ENCODE assay signal across 28 cellular contexts in genomic region chr12:75135021-75135420, GRCh38.
"Had no signal": no experiment of that assay in that cellular context is flagged by ENCODE, and none has a peak within 500 bp of the region (broad histone marks: within the 10 kb centered on the region; RNA-seq: fewer than 3 reads in every experiment).

No MANE protein-coding gene starts in this region.

- H3K9me3 Mint-ChIP-seq: activated CD4-positive, alpha-beta memory T cell treated with anti-CD3 and anti-CD28 coated beads, Interleukin-2, amount 10 ng/mL, durations not matched to agents 7 days and 5 days; activated naive CD4-positive, alpha-beta T cell treated with anti-CD3 and anti-CD28 coated beads, Interleukin-2, amount 10 ng/mL, durations not matched to agents 7 days and 5 days; activated naive CD8-positive, alpha-beta T cell treated with anti-CD3 and anti-CD28 coated beads, Interleukin-2, amount 50 U/mL, for 24 hours; brain had no signal

- H3K4me1 Mint-ChIP-seq: activated CD4-positive, alpha-beta memory T cell treated with anti-CD3 and anti-CD28 coated beads, Interleukin-2, amount 10 ng/mL, durations not matched to agents 7 days and 5 days; activated CD8-positive, alpha-beta memory T cell treated with anti-CD3 and anti-CD28 coated beads, Interleukin-2, amount 10 ng/mL, durations not matched to agents 7 days and 5 days; activated naive CD4-positive, alpha-beta T cell treated with anti-CD3 and anti-CD28 coated beads, Interleukin-2, amount 10 ng/mL, durations not matched to agents 7 days and 5 days; activated naive CD8-positive, alpha-beta T cell treated with anti-CD3 and anti-CD28 coated beads, Interleukin-2, amount 50 U/mL, for 24 hours had no signal

- H3K27me3 Mint-ChIP-seq: activated CD4-positive, alpha-beta memory T cell treated with anti-CD3 and anti-CD28 coated beads, Interleukin-2, amount 10 ng/mL, durations not matched to agents 7 days and 5 days; activated CD8-positive, alpha-beta memory T cell treated with anti-CD3 and anti-CD28 coated beads, Interleukin-2, amount 10 ng/mL, durations not matched to agents 7 days and 5 days; activated naive CD4-positive, alpha-beta T cell treated with anti-CD3 and anti-CD28 coated beads, Interleukin-2, amount 10 ng/mL, durations not matched to agents 7 days and 5 days; brain had no signal

- H3K27ac Mint-ChIP-seq: activated CD4-positive, alpha-beta memory T cell treated with anti-CD3 and anti-CD28 coated beads, Interleukin-2, amount 10 ng/mL, durations not matched to agents 7 days and 5 days; activated CD8-positive, alpha-beta memory T cell treated with anti-CD3 and anti-CD28 coated beads, Interleukin-2, amount 10 ng/mL, durations not matched to agents 7 days and 5 days; activated naive CD4-positive, alpha-beta T cell treated with anti-CD3 and anti-CD28 coated beads, Interleukin-2, amount 10 ng/mL, durations not matched to agents 7 days and 5 days; activated naive CD8-positive, alpha-beta T cell; activated naive CD8-positive, alpha-beta T cell treated with anti-CD3 and anti-CD28 coated beads, Interleukin-2, amount 50 U/mL, for 24 hours; brain had no signal

- DNase-seq: activated CD4-positive, alpha-beta memory T cell treated with anti-CD3 and anti-CD28 coated beads, Interleukin-2, amount 10 ng/mL, durations not matched to agents 7 days and 5 days; activated CD4-positive, alpha-beta T cell treated with anti-CD3 and anti-CD28 coated beads for 1 hour; activated CD4-positive, alpha-beta T cell treated with anti-CD3 and anti-CD28 coated beads for 48 hours; activated CD4-positive, CD25-positive, alpha-beta regulatory T cell; activated CD8-positive, alpha-beta memory T cell treated with anti-CD3 and anti-CD28 coated beads for 24 hours; activated CD8-positive, alpha-beta memory T cell treated with anti-CD3 and anti-CD28 coated beads, Interleukin-2, amount 10 ng/mL, durations not matched to agents 7 days and 5 days; activated CD8-positive, alpha-beta memory T cell treated with anti-CD3 and anti-CD28 coated beads, Interleukin-2, amount 50 U/mL, for 48 hours; activated effector memory CD4-positive, alpha-beta T cell treated with Interleukin-2 at 50 U/mL for 16 hours; activated naive CD4-positive, alpha-beta T cell treated with anti-CD3 and anti-CD28 coated beads, Interleukin-2, amount 10 ng/mL, durations not matched to agents 7 days and 5 days; activated naive CD8-positive, alpha-beta T cell treated with anti-CD3 and anti-CD28 coated beads, Interleukin-2, amount 50 U/mL, for 24 hours; activated T-cell treated with anti-CD3 and anti-CD28 coated beads, Interleukin-2, amount 50 U/mL, for 48 hours; anterior cingulate cortex; colonic mucosa; Karpas-422; KBM-7; NCI-H1436 treated with DMSO at 0.1 percent for 48 hours; NCI-H187; NCI-H2029 treated with DMSO at 0.1 percent for 48 hours; NCI-H2107; NCI-H345; NCI-H510A treated with DMSO at 0.1 percent for 48 hours; NCI-H526 treated with DMSO at 0.1 percent for 48 hours; SHP77; SJCRH30; T1000; WERI-Rb-1 had no signal

- H3K4me3 Mint-ChIP-seq: activated CD4-positive, alpha-beta memory T cell treated with anti-CD3 and anti-CD28 coated beads, Interleukin-2, amount 10 ng/mL, durations not matched to agents 7 days and 5 days; activated CD8-positive, alpha-beta memory T cell treated with anti-CD3 and anti-CD28 coated beads, Interleukin-2, amount 10 ng/mL, durations not matched to agents 7 days and 5 days; activated naive CD4-positive, alpha-beta T cell treated with anti-CD3 and anti-CD28 coated beads, Interleukin-2, amount 10 ng/mL, durations not matched to agents 7 days and 5 days; activated naive CD8-positive, alpha-beta T cell; activated naive CD8-positive, alpha-beta T cell treated with anti-CD3 and anti-CD28 coated beads, Interleukin-2, amount 50 U/mL, for 24 hours; brain had no signal

- ATAC-seq: activated CD8-positive, alpha-beta memory T cell treated with anti-CD3 and anti-CD28 coated beads, Interleukin-2, amount 10 ng/mL, durations not matched to agents 7 days and 5 days; activated naive CD8-positive, alpha-beta T cell treated with anti-CD3 and anti-CD28 coated beads, Interleukin-2, amount 50 U/mL, for 24 hours had no signal

- H3K36me3 Mint-ChIP-seq: activated CD8-positive, alpha-beta memory T cell treated with anti-CD3 and anti-CD28 coated beads, Interleukin-2, amount 10 ng/mL, durations not matched to agents 7 days and 5 days; activated naive CD4-positive, alpha-beta T cell treated with anti-CD3 and anti-CD28 coated beads, Interleukin-2, amount 10 ng/mL, durations not matched to agents 7 days and 5 days; activated naive CD8-positive, alpha-beta T cell; brain had no signal
